23 cellular contexts compared by ENCODE assay signal in genomic region chr6:105875974-105876640, GRCh38.
"Had no signal": no experiment of that assay in that cellular context is flagged by ENCODE, and none has a peak within 500 bp of the region (broad histone marks: within the 10 kb centered on the region; RNA-seq: fewer than 3 reads in every experiment).

No MANE protein-coding gene starts in this region.

- ATAC-seq: activated CD8-positive, alpha-beta T cell treated with anti-CD3 and anti-CD28 coated beads for 36 hours; activated T-cell treated with anti-CD3 and anti-CD28 coated beads, Interleukin-2, amount 50 U/mL, for 4 hours; gastroesophageal sphincter; left colon; naive thymus-derived CD4-positive, alpha-beta T cell had no signal

- H3K4me1 ChIP-seq: adrenal gland had no signal

- H3K27me3 ChIP-seq: adrenal gland, cardiac muscle cell, gastroesophageal sphincter, heart right ventricle, neutrophil, tibial nerve, vagina had no signal

- DNase-seq: activated CD4-positive, alpha-beta T cell treated with anti-CD3 and anti-CD28 coated beads for 4 hours; activated CD8-positive, alpha-beta T cell treated with anti-CD3 and anti-CD28 coated beads for 36 hours; activated effector memory CD4-positive, alpha-beta T cell treated with Interleukin-2 at 50 U/mL for 16 hours; activated T-cell treated with anti-CD3 and anti-CD28 coated beads, Interleukin-2, amount 50 U/mL, for 4 hours; adrenal gland; erythroblast; heart right ventricle; left colon; naive thymus-derived CD4-positive, alpha-beta T cell; stimulated activated CD4-positive, alpha-beta T cell treated with anti-CD3 and anti-CD28 coated beads, Interleukin-15, amount 100 ng/mL, for 24 hours; stimulated activated CD4-positive, alpha-beta T cell treated with anti-CD3 and anti-CD28 coated beads, Interleukin-4, amount 100 ng/mL, for 1 hour; stimulated activated naive CD4-positive, alpha-beta T cell treated with Interleukin-2 at 50 U/mL for 16 hours; substantia nigra; T-helper 9 cell had no signal

- H3K36me3 ChIP-seq: adrenal gland, cardiac muscle cell, gastroesophageal sphincter, heart right ventricle, neutrophil, tibial nerve, vagina had no signal

- H3K36me3 Mint-ChIP-seq: activated naive CD4-positive, alpha-beta T cell treated with anti-CD3 and anti-CD28 coated beads, Interleukin-2, amount 50 U/mL, for 24 hours had no signal

- H3K4me3 ChIP-seq: adrenal gland, cardiac muscle cell, gastroesophageal sphincter, heart right ventricle, lung, skin epidermis, tibial nerve, vagina had no signal

- H3K27ac Mint-ChIP-seq: activated CD8-positive, alpha-beta T cell treated with anti-CD3 and anti-CD28 coated beads for 36 hours; activated naive CD4-positive, alpha-beta T cell treated with anti-CD3 and anti-CD28 coated beads, Interleukin-2, amount 50 U/mL, for 24 hours had no signal

- H3K9me3 ChIP-seq: adrenal gland, gastroesophageal sphincter, heart right ventricle, neutrophil, tibial nerve, vagina had no signal

- H3K9me3 Mint-ChIP-seq: activated CD8-positive, alpha-beta T cell treated with anti-CD3 and anti-CD28 coated beads for 36 hours; activated naive CD4-positive, alpha-beta T cell treated with anti-CD3 and anti-CD28 coated beads, Interleukin-2, amount 50 U/mL, for 24 hours; activated T-cell treated with anti-CD3 and anti-CD28 coated beads, Interleukin-2, amount 50 U/mL, for 4 hours had no signal

- H3K27ac ChIP-seq: adrenal gland, cardiac muscle cell, gastroesophageal sphincter, neutrophil, skin epidermis, vagina, VCaP had no signal

- H3K4me3 Mint-ChIP-seq: activated CD8-positive, alpha-beta T cell treated with anti-CD3 and anti-CD28 coated beads for 36 hours; activated naive CD4-positive, alpha-beta T cell treated with anti-CD3 and anti-CD28 coated beads, Interleukin-2, amount 50 U/mL, for 24 hours; activated T-cell treated with anti-CD3 and anti-CD28 coated beads, Interleukin-2, amount 50 U/mL, for 4 hours; naive thymus-derived CD4-positive, alpha-beta T cell had no signal
